ENCODE assay signal across 8 cellular contexts in the genomic region with DNA sequence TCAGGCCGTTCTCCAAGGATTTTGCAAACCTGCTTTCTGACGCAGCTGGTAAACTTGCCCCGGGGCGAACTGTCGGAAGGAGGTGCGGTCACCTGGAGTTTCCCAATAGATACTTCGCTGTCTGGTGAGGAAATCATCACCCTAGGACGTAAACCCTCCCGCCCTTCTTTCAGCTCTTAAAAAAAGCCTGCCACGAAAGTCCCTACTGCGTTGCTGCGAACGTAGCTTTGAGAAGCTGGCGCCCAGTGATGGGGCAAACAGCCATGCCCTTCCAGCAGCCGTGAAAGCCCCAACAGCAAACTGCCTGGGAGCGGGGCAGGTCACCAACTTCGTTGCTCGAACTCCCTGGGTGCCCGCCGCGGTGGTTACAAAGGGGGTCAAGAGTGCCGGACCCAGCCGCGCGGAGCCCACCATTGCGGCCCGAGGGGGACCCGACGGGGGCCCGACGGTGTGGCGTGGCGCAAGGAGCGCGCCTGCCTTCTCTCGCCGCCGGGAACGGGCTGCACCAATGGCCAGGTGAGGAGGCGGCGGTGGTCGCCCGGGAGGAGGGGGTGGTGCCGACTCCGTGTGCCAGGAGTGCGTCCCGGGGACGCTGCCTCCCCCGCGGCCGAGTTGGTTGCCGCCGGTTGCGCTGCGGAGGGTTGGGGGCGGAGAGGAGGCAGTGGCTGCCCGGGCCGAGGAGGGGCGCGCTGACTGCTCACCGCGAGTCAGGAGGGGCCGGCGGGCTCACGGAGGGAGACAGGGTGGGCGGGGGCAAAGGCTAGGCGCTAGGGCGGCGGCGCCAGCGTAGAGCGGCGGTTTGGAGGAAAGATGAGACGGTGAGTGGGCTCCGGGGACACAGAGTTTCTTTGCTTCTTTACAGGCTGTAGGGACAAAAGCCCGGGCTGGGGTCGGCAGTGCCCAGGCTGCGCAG. TPM values are rescaled to one million over a fixed set of nuclear protein-coding genes. Genes with fewer than 3 reads are reported as not detected.
DNase-seq lines count a peak whose midpoint lies in the region; ATAC-seq and TF ChIP-seq lines count a peak whose summit lies in the region.

A gene (plus strand): TSS at position 205 of the 913 bp plus-strand sequence. CDS start 24,813 bp downstream, outside the sequence.

- no peaks in the 10 kb centered on the region for H3K27me3 Mint-ChIP-seq in osteocyte (ENCODE audit: unreplicated experiment)

- ATAC-seq in HG03354 (IDR thresholded peaks at IDR 0.05; ENCODE audit: poor library complexity, severe bottlenecking, unreplicated experiment): peak; percentile 57
- ATAC-seq in gastroesophageal sphincter: peak; percentile 83
- peak; percentile 82 for ATAC-seq in upper lobe of right lung

- TF ChIP-seq CTCF in GM12865 (IDR thresholded peaks at IDR 0.05; ENCODE audit: insufficient read depth, low read depth, low read length, missing control alignments) (no peak), RWPE1 (conservative IDR thresholded peaks at IDR 0.05; ENCODE audit: low read depth) (peak; percentile 33), gastroesophageal sphincter (IDR thresholded peaks at IDR 0.05) (peak in 1 of 4 experiments; percentile 28), osteocyte (IDR thresholded peaks at IDR 0.05) (no peak), upper lobe of right lung (IDR thresholded peaks at IDR 0.05) (no peak)

- H3K9me3 ChIP-seq in gastroesophageal sphincter: no peaks in the 10 kb centered on the region
- H3K9me3 ChIP-seq in upper lobe of right lung: no peaks in the 10 kb centered on the region

- H3K27me3 ChIP-seq in gastroesophageal sphincter (no peaks in the 10 kb centered on the region), upper lobe of right lung (no peaks in the 10 kb centered on the region)

- WGBS in gastroesophageal sphincter (ENCODE audit: low coverage in 1 of 2), 2 donors: 0 to 1% methylated on average over 2 to 12 of the region's 78 CpGs

- POLR2A ChIA-PET in RWPE1 (lab: Yijun Ruan, JAX; ENCODE audit: low non-redundant PET): interaction anchor here (0.8 kb wide), 1 partner anchor 101 kb away, joined by 3 read pairs; no protein-coding TSS in a partner anchor

- H3K4me3 ChIP-seq in GM12865 (ENCODE audit: low read depth, low read length) (peak within 1 kb of the TSS; percentile 69), gastroesophageal sphincter (peak within 1 kb of the TSS; percentile 93 to 97), upper lobe of right lung (peak within 1 kb of the TSS; percentile 75)

- H3K4me1 ChIP-seq in gastroesophageal sphincter (peaks cover 8 to 49% (median 12%) of the 10 kb centered on the region in 3 donors), upper lobe of right lung (peaks cover 20% of the 10 kb centered on the region)

- no peak for TF ChIP-seq EP300 in gastroesophageal sphincter (IDR thresholded peaks at IDR 0.05)

- DNase-seq in GM12865 (ENCODE audit: low read depth) (peak; percentile 10), RWPE1 (ENCODE audit: low spot score) (peak; percentile 82), osteocyte (ENCODE audit: extremely low spot score, unreplicated experiment) (peak; percentile 93), upper lobe of right lung (peak; percentile 80), OCI-M1 (lab: John Stamatoyannopoulos, UW) (no peak)
- peak; percentile 62 for DNase-seq in activated naive CD4-positive, alpha-beta T cell treated with Interleukin-2 at 50 U/mL for 16 hours

- TF ChIP-seq POLR2A in gastroesophageal sphincter (IDR thresholded peaks at IDR 0.05): peak in 1 of 2 donors; percentile 26

- peak within 1 kb of the TSS; percentile 99 for H3K4me3 Mint-ChIP-seq in osteocyte (ENCODE audit: unreplicated experiment)

- CTCF ChIA-PET in RWPE1 (lab: Yijun Ruan, JAX): interaction anchor here (0.5 to 3.5 kb wide), 7 partner anchors 92 to 143 kb away, joined by 3 to 44 read pairs (median 5); no protein-coding TSS in a partner anchor

- H3K4me1 Mint-ChIP-seq in osteocyte (ENCODE audit: unreplicated experiment): peaks cover 47% of the 10 kb centered on the region

- intact Hi-C loops in upper lobe of right lung (cut with DNase I): no loop called here

- no peaks in the 10 kb centered on the region for H3K36me3 ChIP-seq in gastroesophageal sphincter
- H3K36me3 ChIP-seq in upper lobe of right lung: no peaks in the 10 kb centered on the region

- peak within 1 kb of the TSS; percentile 96 for H3K27ac Mint-ChIP-seq in osteocyte (ENCODE audit: unreplicated experiment)

- no peaks in the 10 kb centered on the region for H3K9me3 Mint-ChIP-seq in osteocyte (ENCODE audit: unreplicated experiment)

- peak within 1 kb of the TSS; percentile 99 for H3K27ac ChIP-seq in RWPE1
- peak within 1 kb of the TSS; percentile 97 to 99 (median 99) for H3K27ac ChIP-seq in gastroesophageal sphincter
- peak within 1 kb of the TSS; percentile 95 for H3K27ac ChIP-seq in upper lobe of right lung

- H3K36me3 Mint-ChIP-seq in osteocyte (ENCODE audit: unreplicated experiment): peaks cover 7% of the 10 kb centered on the region

RNA-seq across cellular contexts. Expression of the gene that starts here (rescaled TPM):
- 100 to 1,000 TPM in 1 of 4 donors, 10 to 100 TPM in 3; 52.1 to 115 (median 77.4) TPM for total RNA-seq in gastroesophageal sphincter
- 134 and 138 TPM in 2 replicates for total RNA-seq in osteocyte
- total RNA-seq in upper lobe of right lung: 60.8 TPM
